ENCODE assay signal across 26 cellular contexts in the genomic region with DNA sequence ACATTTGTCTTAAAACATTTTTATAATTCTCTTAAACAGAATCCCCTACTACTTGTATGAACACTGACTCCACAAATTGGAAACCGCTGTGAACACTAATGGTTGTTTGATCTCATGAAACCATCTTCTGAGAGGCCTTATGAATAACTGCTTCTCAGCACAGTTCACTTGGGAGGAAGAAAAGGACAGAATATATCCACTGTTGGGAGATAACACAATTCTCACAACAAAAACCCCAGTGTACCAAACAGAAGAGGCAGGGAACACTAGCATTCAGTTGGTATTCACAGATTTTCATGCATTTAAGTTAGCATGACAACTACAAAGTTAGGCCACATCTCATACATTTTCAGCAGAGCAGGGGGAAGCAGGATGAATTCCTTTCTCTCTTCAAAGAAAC.
"Had no signal": no experiment of that assay in that cellular context is flagged by ENCODE, and none has a peak within 500 bp of the region (broad histone marks: within the 10 kb centered on the region; RNA-seq: fewer than 3 reads in every experiment).

No MANE protein-coding gene starts in this region.

- H3K27ac ChIP-seq: neutrophil, pancreas, psoas muscle, right lobe of liver, sigmoid colon, stomach, suprapubic skin, testis, tibial artery, transverse colon, upper lobe of right lung, uterus had no signal

- DNase-seq: naive thymus-derived CD8-positive, alpha-beta T cell; nephron progenitor cell; nucleus accumbens; pancreas; posterior cingulate gyrus; psoas muscle; right cardiac atrium; right lobe of liver; sigmoid colon; small intestine; stimulated activated CD4-positive, alpha-beta T cell treated with anti-CD3 and anti-CD28 coated beads, Interleukin-15, amount 100 ng/mL, for 24 hours; stimulated activated CD4-positive, alpha-beta T cell treated with anti-CD3 and anti-CD28 coated beads, Interleukin-2, amount 100 ng/mL, for 24 hours; stimulated activated CD4-positive, alpha-beta T cell treated with anti-CD3 and anti-CD28 coated beads, Interleukin-2, amount 100 ng/mL, for 48 hours; stimulated activated CD4-positive, alpha-beta T cell treated with anti-CD3 and anti-CD28 coated beads, Interleukin-4, amount 100 ng/mL, for 24 hours; stimulated activated naive B cell treated with anti-CD40 and anti-IgM and Interleukin-4, amounts not matched to agents 10 μg/mL and 1 μg/mL and 100 μg/mL, for 72 hours; stimulated activated naive CD4-positive, alpha-beta T cell treated with Interleukin-2 at 50 U/mL for 16 hours; stomach; testis; tibial artery; transverse colon; upper lobe of right lung; uterus had no signal

- H3K4me3 ChIP-seq: pancreas, psoas muscle, right lobe of liver, sigmoid colon, stomach, suprapubic skin, testis, tibial artery, transverse colon, upper lobe of right lung, uterus had no signal

- H3K36me3 ChIP-seq: neutrophil, pancreas, right lobe of liver, sigmoid colon, stomach, suprapubic skin, tibial artery, transverse colon, upper lobe of right lung, uterus had no signal

- FAIRE-seq: pancreas, small intestine had no signal

- H3K4me1 ChIP-seq: pancreas, psoas muscle, right lobe of liver, sigmoid colon, stomach, suprapubic skin, testis, tibial artery, transverse colon, upper lobe of right lung, uterus had no signal

- ATAC-seq: naive thymus-derived CD8-positive, alpha-beta T cell; natural killer cell treated with Interleukin-12 subunit alpha and Interleukin-12 subunit beta and Interleukin-15 and Interleukin-18, amount 100 ng/mL, for 72 hours; pancreas; psoas muscle; right cardiac atrium; right lobe of liver; stimulated activated effector memory CD8-positive, alpha-beta T cell treated with anti-CD3 and anti-CD28 coated beads, Interleukin-12 subunit alpha, Interleukin-12 subunit beta, amount 100 ng/mL, for 72 hours; stimulated activated naive B cell treated with anti-CD40 and anti-IgM and Interleukin-4, amounts not matched to agents 10 μg/mL and 1 μg/mL and 100 μg/mL, for 72 hours; upper lobe of right lung had no signal

- H3K27me3 ChIP-seq: pancreas, right lobe of liver, sigmoid colon, testis, uterus had no signal

- H3K9me3 ChIP-seq: neutrophil, pancreas, psoas muscle, right lobe of liver, sigmoid colon, stomach, suprapubic skin, testis, tibial artery, transverse colon, upper lobe of right lung, uterus had no signal
